1 cellular context compared by ENCODE assay signal in genomic region chr2:98333922-98334321, GRCh38.
TF ChIP-seq lines count a peak whose summit lies in the region.

No MANE protein-coding gene starts in this region.

TF ChIP-seq in SK-N-SH, 30 proteins besides CTCF, POLR2A, EP300 and RAD21 (continued from another document):
- TF ChIP-seq IRF3 (IDR thresholded peaks at IDR 0.05; ENCODE audit: low read depth, low read length) (no peak), SIN3A (IDR thresholded peaks at IDR 0.05; ENCODE audit: borderline replicate concordance, low read depth, low read length) (no peak), RCOR1 (IDR thresholded peaks at IDR 0.05; ENCODE audit: low read length) (no peak), YY1 (IDR thresholded peaks at IDR 0.05; ENCODE audit: low read depth) (no peak), TAF1 (IDR thresholded peaks at IDR 0.05; ENCODE audit: borderline replicate concordance, low read depth, low read length) (no peak), FOXM1 (IDR thresholded peaks at IDR 0.05; ENCODE audit: low read depth) (no peak)
